Comparison of ENCODE assay signal across 21 cellular contexts in the genomic region with DNA sequence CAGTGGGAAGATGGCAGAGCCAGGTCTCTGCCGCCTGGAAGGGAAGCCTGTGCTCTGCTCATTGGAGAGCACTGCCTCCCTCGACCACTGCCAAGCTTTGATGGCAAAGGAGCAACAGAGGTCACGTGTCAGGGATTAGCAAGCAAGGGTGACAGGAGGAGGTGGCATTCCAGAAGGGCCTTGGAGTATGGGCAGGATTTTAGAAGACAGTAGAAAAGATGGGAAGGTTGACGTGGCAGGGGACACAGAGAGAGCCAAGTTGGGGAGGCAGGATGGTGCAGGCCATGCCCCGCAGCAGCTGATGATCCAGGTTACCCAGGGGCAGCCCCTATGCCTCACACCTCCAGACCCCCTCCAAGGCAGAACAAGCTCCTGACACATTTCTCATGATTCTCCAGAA. TPM values are rescaled to one million over a fixed set of nuclear protein-coding genes. Genes with fewer than 3 reads are reported as not detected.
DNase-seq lines count a peak whose midpoint lies in the region; ATAC-seq and TF ChIP-seq lines count a peak whose summit lies in the region.
"Had no signal": no experiment of that assay in that cellular context is flagged by ENCODE, and none has a peak within 500 bp of the region (broad histone marks: within the 10 kb centered on the region; RNA-seq: fewer than 3 reads in every experiment).

No MANE protein-coding gene starts in this region.

- no peaks in the 10 kb centered on the region for H3K79me2 ChIP-seq in PC-3 (ENCODE audit: low read length)

- peak overlapping the region; percentile 44; the same call in 1 of the 2 replicates for H2AFZ ChIP-seq in PC-3 (ENCODE audit: low read length)

- POLR2A ChIA-PET in PC-3 (lab: Charles Lee; ENCODE audit: unreplicated experiment) = no interaction called here

- CTCF ChIA-PET in activated CD8-positive, alpha-beta memory T cell treated with anti-CD3 and anti-CD28 coated beads, Interleukin-2, amount 10 ng/mL, durations not matched to agents 7 days and 5 days (lab: Charles Lee) = interaction anchor here (0.8 to 1.7 kb wide), 2 partner anchors 10 to 18 kb away, joined by 3 to 11 read pairs; no protein-coding TSS in a partner anchor
- CTCF ChIA-PET in PC-3 (lab: Charles Lee) = no interaction called here

- intact Hi-C loops in PC-3 (cut with micrococcal nuclease) (no loop called here), sigmoid colon (cut with DNase I) (no loop called here)

- no peaks in the 10 kb centered on the region for H3K36me3 ChIP-seq in PC-3 (ENCODE audit: low read depth, low read length)
- H3K36me3 ChIP-seq in sigmoid colon = no peaks in the 10 kb centered on the region
- H3K36me3 ChIP-seq: BLaER1 had no signal

- H3K9me3 Mint-ChIP-seq in activated CD8-positive, alpha-beta memory T cell treated with anti-CD3 and anti-CD28 coated beads, Interleukin-2, amount 10 ng/mL, durations not matched to agents 7 days and 5 days (ENCODE audit: low read depth) = no peaks in the 10 kb centered on the region
- H3K9me3 Mint-ChIP-seq: HFFc6 had no signal

- TF ChIP-seq CTCF in PC-3 (conservative IDR thresholded peaks at IDR 0.05; ENCODE audit: low read depth, low read length) (no peak), foreskin keratinocyte (conservative IDR thresholded peaks at IDR 0.05) (no peak), sigmoid colon (IDR thresholded peaks at IDR 0.05) (no peak)

- H3K4me1 Mint-ChIP-seq in activated CD8-positive, alpha-beta memory T cell treated with anti-CD3 and anti-CD28 coated beads, Interleukin-2, amount 10 ng/mL, durations not matched to agents 7 days and 5 days = peaks cover 56% of the 10 kb centered on the region

- H4K20me1 ChIP-seq in PC-3 (ENCODE audit: low read length) = no peaks in the 10 kb centered on the region
- H4K20me1 ChIP-seq: BLaER1 had no signal

- peak overlapping the region; percentile 61 for H3K4me2 ChIP-seq in PC-3 (ENCODE audit: low read length)
- H3K4me2 ChIP-seq: BLaER1 had no signal

- H3K4me1 ChIP-seq in PC-3 (ENCODE audit: insufficient read depth, low read length) = peaks cover 67% of the 10 kb centered on the region
- peaks cover 20% of the 10 kb centered on the region for H3K4me1 ChIP-seq in foreskin keratinocyte
- H3K4me1 ChIP-seq in sigmoid colon = peaks cover 0 to 95% (median 90%) of the 10 kb centered on the region in 4 donors

- no peaks in the 10 kb centered on the region for H3K27me3 ChIP-seq in PC-3 (ENCODE audit: low read length)
- no peaks in the 10 kb centered on the region for H3K27me3 ChIP-seq in foreskin keratinocyte
- no peaks in the 10 kb centered on the region for H3K27me3 ChIP-seq in sigmoid colon
- H3K27me3 ChIP-seq: BLaER1 had no signal

- H3K27ac ChIP-seq in PC-3 (ENCODE audit: low read length) (peak overlapping the region; percentile 43), foreskin keratinocyte (peak overlapping the region; percentile 41), sigmoid colon (peak overlapping the region; percentile 91 to 96 (median 93))

- DNase-seq in activated CD8-positive, alpha-beta memory T cell treated with anti-CD3 and anti-CD28 coated beads for 24 hours = peak; percentile 49
- DNase-seq in activated CD8-positive, alpha-beta memory T cell treated with anti-CD3 and anti-CD28 coated beads, Interleukin-2, amount 10 ng/mL, durations not matched to agents 7 days and 5 days = no peak
- no peak for DNase-seq in PC-3
- DNase-seq in foreskin keratinocyte = no peak
- peak; percentile 58 for DNase-seq in sigmoid colon
- DNase-seq in kidney tubule cell (ENCODE audit: low spot score) = no peak
- no peak for DNase-seq in NOMO-1 treated with DMSO at 0.1 percent for 48 hours (lab: John Stamatoyannopoulos, UW; ENCODE audit: unreplicated experiment)
- no peak for DNase-seq in NCI-H446 (lab: John Stamatoyannopoulos, UW)
- DNase-seq: activated CD4-positive, alpha-beta T cell treated with anti-CD3 and anti-CD28 coated beads for 4 hours; activated T-cell treated with anti-CD3 and anti-CD28 coated beads for 4 hours; anterior cingulate cortex; caudate nucleus; DMS 273 treated with DMSO at 0.1 percent for 48 hours; HFFc6; Kasumi-1; midbrain; NCI-H1092; NCI-H2029 treated with DMSO at 0.1 percent for 48 hours; NCI-H446 treated with DMSO at 0.1 percent for 48 hours; stimulated activated CD4-positive, alpha-beta T cell treated with anti-CD3 and anti-CD28 coated beads, Interleukin-4, amount 100 ng/mL, for 24 hours had no signal

- ATAC-seq in activated CD8-positive, alpha-beta memory T cell treated with anti-CD3 and anti-CD28 coated beads, Interleukin-2, amount 10 ng/mL, durations not matched to agents 7 days and 5 days = no peak
- ATAC-seq in PC-3 (no peak), foreskin keratinocyte (no peak)

- no peak overlapping the region for H3K27ac Mint-ChIP-seq in activated CD8-positive, alpha-beta memory T cell treated with anti-CD3 and anti-CD28 coated beads, Interleukin-2, amount 10 ng/mL, durations not matched to agents 7 days and 5 days
- H3K27ac Mint-ChIP-seq: HFFc6 had no signal

- no peak for TF ChIP-seq POLR2A in sigmoid colon (IDR thresholded peaks at IDR 0.05)

- no peak overlapping the region for H3K9ac ChIP-seq in PC-3 (ENCODE audit: low read length)
- H3K9ac ChIP-seq: BLaER1 had no signal

- WGBS in sigmoid colon, 2 donors = 93 to 94% methylated on average over 5 of the region's 5 CpGs

- H3K36me3 Mint-ChIP-seq in activated CD8-positive, alpha-beta memory T cell treated with anti-CD3 and anti-CD28 coated beads, Interleukin-2, amount 10 ng/mL, durations not matched to agents 7 days and 5 days = peaks cover 2% of the 10 kb centered on the region

- no peaks in the 10 kb centered on the region for H3K9me3 ChIP-seq in PC-3 (ENCODE audit: low read length)
- no peaks in the 10 kb centered on the region for H3K9me3 ChIP-seq in sigmoid colon
- H3K9me3 ChIP-seq: BLaER1 had no signal

- no peaks in the 10 kb centered on the region for H3K9me2 ChIP-seq in PC-3 (replicated peaks; ENCODE audit: low read length)

- no peaks in the 10 kb centered on the region for H3K27me3 Mint-ChIP-seq in activated CD8-positive, alpha-beta memory T cell treated with anti-CD3 and anti-CD28 coated beads, Interleukin-2, amount 10 ng/mL, durations not matched to agents 7 days and 5 days

- H3K4me3 ChIP-seq in PC-3 (ENCODE audit: low read length) (no peak overlapping the region), sigmoid colon (no peak overlapping the region)
- H3K4me3 ChIP-seq: BLaER1 had no signal

- no peak for TF ChIP-seq EP300 in sigmoid colon (IDR thresholded peaks at IDR 0.05)

- no peak overlapping the region for H3K4me3 Mint-ChIP-seq in activated CD8-positive, alpha-beta memory T cell treated with anti-CD3 and anti-CD28 coated beads, Interleukin-2, amount 10 ng/mL, durations not matched to agents 7 days and 5 days
- H3K4me3 Mint-ChIP-seq: HFFc6 had no signal

- peaks cover 4% of the 10 kb centered on the region for H3F3A ChIP-seq in PC-3 (ENCODE audit: low read length, unreplicated experiment)

- BruUV-seq in PC-3 (replicated peaks; lab: Mats Ljungman, UMichigan) = no TSS peak

RNA-seq across cellular contexts. Expression of a gene that starts 21.9 kb away (rescaled TPM):
- 100 to 1,000 TPM; 213 to 226 TPM for total RNA-seq in activated CD8-positive, alpha-beta memory T cell treated with anti-CD3 and anti-CD28 coated beads, Interleukin-2, amount 10 ng/mL, durations not matched to agents 7 days and 5 days
- 35.1 and 42.0 TPM in 2 replicates for total RNA-seq in PC-3 (2014; rRNA removed)
- 51.3 and 66.1 TPM in 2 replicates for total RNA-seq in foreskin keratinocyte
- 15.9 and 23.3 TPM in 2 replicates for polyA plus RNA-seq in foreskin keratinocyte
- 100 to 1,000 TPM; 134 to 195 (median 169) TPM for total RNA-seq in sigmoid colon
- polyA plus RNA-seq in sigmoid colon = 10 to 100 TPM in 1 of 3 donors, 1 to 10 TPM in 2; 5.4 to 62.2 (median 6.9) TPM

Comparison
In these comparisons a context has a peak if more than half of its experiments do, and no peak if none do; other contexts are left out.
1. DNase-seq: peak in activated CD8-positive, alpha-beta memory T cell treated with anti-CD3 and anti-CD28 coated beads for 24 hours (single experiment) and sigmoid colon (single experiment); none in activated CD8-positive, alpha-beta memory T cell treated with anti-CD3 and anti-CD28 coated beads, Interleukin-2, amount 10 ng/mL, durations not matched to agents 7 days and 5 days (single experiment), PC-3 (single experiment), foreskin keratinocyte (0 of 2), kidney tubule cell (single experiment), NOMO-1 treated with DMSO at 0.1 percent for 48 hours (single experiment) and NCI-H446 (0 of 2).
2. H3K27ac ChIP-seq: peak in every context shown above with its lines; median percentile 93 in sigmoid colon; 43 in PC-3; 41 in foreskin keratinocyte.